20 cellular contexts compared by ENCODE assay signal in the genomic region with DNA sequence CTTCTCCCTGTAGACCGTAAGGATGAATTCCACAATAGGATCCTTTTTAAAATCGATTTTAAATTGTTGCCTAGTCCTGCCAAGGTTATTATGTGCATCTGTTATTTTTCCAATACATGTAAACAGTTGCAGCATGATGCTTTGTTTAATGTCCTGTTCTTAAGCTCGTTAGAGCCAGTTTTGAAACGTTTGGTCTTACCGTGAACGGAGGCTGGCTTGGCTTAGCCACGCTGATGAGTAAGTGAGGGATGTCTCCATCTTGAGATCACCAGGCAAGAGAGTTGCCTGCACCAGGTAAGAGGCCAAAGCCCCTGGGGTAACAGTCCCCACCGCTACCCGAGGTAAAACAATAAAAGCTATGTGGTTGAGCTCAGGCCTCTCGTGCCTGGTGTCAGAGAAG. TPM values are rescaled to one million over a fixed set of nuclear protein-coding genes. Genes with fewer than 3 reads are reported as not detected.
DNase-seq lines count a peak whose midpoint lies in the region; ATAC-seq, FAIRE-seq and TF ChIP-seq lines count a peak whose summit lies in the region.
"Had no signal": no experiment of that assay in that cellular context is flagged by ENCODE, and none has a peak within 500 bp of the region (broad histone marks: within the 10 kb centered on the region; RNA-seq: fewer than 3 reads in every experiment).

No MANE protein-coding gene starts in this region.

- H3K4me3 ChIP-seq in H1 (ENCODE audit: extremely low read depth in 1 of 4, insufficient read depth in 2 of 4, low read depth in 3 of 4, low read length in 4 of 4) = no peak overlapping the region
- no peak overlapping the region for H3K4me3 ChIP-seq in thoracic aorta

- no peak overlapping the region for H3K4me2 ChIP-seq in H1 (ENCODE audit: insufficient read depth in 1 of 2, low read depth in 2 of 2, low read length in 2 of 2)
- H3K4me2 ChIP-seq: SK-N-SH had no signal

- H3K36me3 Mint-ChIP-seq in WTC11 (peaks cover 42% of the 10 kb centered on the region), nephron progenitor cell (ENCODE audit: low read depth) (peaks cover 27% of the 10 kb centered on the region)

- H3K23me2 ChIP-seq in H1 (ENCODE audit: low read depth, low read length) = no peaks in the 10 kb centered on the region

- FAIRE-seq in H1 (lab: Jason Lieb, UNC) = no peak

- DNase-seq in WTC11 (ENCODE audit: low spot score) = no peak
- DNase-seq in H1 (ENCODE audit: low read depth in 1 of 2, low spot score in 2 of 2) = no peak
- DNase-seq in nephron progenitor cell = no peak
- DNase-seq in thoracic aorta (ENCODE audit: low spot score) = no peak
- no peak for DNase-seq in UCSD-AML1 (lab: John Stamatoyannopoulos, UW; ENCODE audit: unreplicated experiment)
- no peak for DNase-seq in GM19238 (ENCODE audit: insufficient read length, low spot score)
- DNase-seq in kidney glomerular epithelial cell (lab: John Stamatoyannopoulos, UW) = no peak
- DNase-seq: activated CD8-positive, alpha-beta T cell treated with anti-CD3 and anti-CD28 coated beads for 36 hours; activated naive CD8-positive, alpha-beta T cell treated with anti-CD3 and anti-CD28 coated beads for 36 hours; activated T-cell treated with anti-CD3 and anti-CD28 coated beads, Interleukin-2, amount 50 U/mL, for 72 hours; effector memory CD4-positive, alpha-beta T cell; left colon; NCI-H1436; NCI-H2171 treated with DMSO at 0.1 percent for 48 hours; NCI-H82; SK-N-SH; stimulated activated CD4-positive, alpha-beta T cell treated with anti-CD3 and anti-CD28 coated beads, Interleukin-15, amount 100 ng/mL, for 24 hours; stimulated activated naive CD4-positive, alpha-beta T cell treated with Interleukin-2 at 50 U/mL for 16 hours had no signal

- no peak overlapping the region for H3K56ac ChIP-seq in H1 (replicated peaks; ENCODE audit: insufficient read length, low read depth, low read length)

- no peaks in the 10 kb centered on the region for H3K79me1 ChIP-seq in H1 (ENCODE audit: low read depth, low read length)

- no peak for TF ChIP-seq POLR2A in H1 (IDR thresholded peaks at IDR 0.05; ENCODE audit: control extremely low read depth in 1 of 2, low read depth in 2 of 2, low read length in 2 of 2)

- POLR2A ChIA-PET in WTC11 (lab: Charles Lee) (no interaction called here), H1 (lab: Charles Lee; ENCODE audit: partially characterized antibody) (interaction anchor here (0.5 to 2.5 kb wide), 6 partner anchors 10 to 233 kb away, joined by 3 to 7 read pairs (median 4); no protein-coding TSS in a partner anchor)

- no peak overlapping the region for H3K4ac ChIP-seq in H1 (replicated peaks; ENCODE audit: insufficient read length, low read depth, low read length)

- H2BK15ac ChIP-seq in H1 (ENCODE audit: low read length) = no peak overlapping the region

- H3K4me1 ChIP-seq in H1 (replicated peaks in 1 of 4; ENCODE audit: control insufficient read depth in 3 of 4, insufficient read depth in 4 of 4, low read length in 3 of 4) = no peaks in the 10 kb centered on the region
- H3K4me1 ChIP-seq in thoracic aorta (ENCODE audit: control insufficient read depth in 1 of 2, low read depth in 2 of 2) = peaks cover 11 to 23% of the 10 kb centered on the region in 2 donors

- TF ChIP-seq RAD21 in H1 (IDR thresholded peaks at IDR 0.05 in 1 of 2, conservative IDR thresholded peaks at IDR 0.05 in 1 of 2; ENCODE audit: low read depth in 2 of 2, low read length in 2 of 2) = no peak

- no peak overlapping the region for H3K23ac ChIP-seq in H1 (ENCODE audit: insufficient read length)

- H3K27ac ChIP-seq in H1 (ENCODE audit: low read depth, low read length) (no peak overlapping the region), thoracic aorta (peak overlapping the region; percentile 75 to 81)

- no peak overlapping the region for H3K18ac ChIP-seq in H1 (ENCODE audit: extremely low read depth, low read length)

- no peak overlapping the region for H4K91ac ChIP-seq in H1 (replicated peaks; ENCODE audit: insufficient read length, low read length)

- H3K4me1 Mint-ChIP-seq in WTC11 = no peaks in the 10 kb centered on the region
- peaks cover 21% of the 10 kb centered on the region for H3K4me1 Mint-ChIP-seq in nephron progenitor cell
- H3K4me1 Mint-ChIP-seq: activated naive CD8-positive, alpha-beta T cell treated with anti-CD3 and anti-CD28 coated beads for 36 hours had no signal

- TF ChIP-seq EP300 in H1 (IDR thresholded peaks at IDR 0.05; ENCODE audit: borderline replicate concordance in 1 of 2, low read depth in 2 of 2, low read length in 2 of 2) = no peak

- no peak for TF ChIP-seq CTCF in WTC11 (IDR thresholded peaks at IDR 0.05)
- no peak for TF ChIP-seq CTCF in H1 (IDR thresholded peaks at IDR 0.05; ENCODE audit: control extremely low read depth in 1 of 3, insufficient read depth in 1 of 3, low read depth in 1 of 3, low read length in 3 of 3)
- no peak for TF ChIP-seq CTCF in nephron progenitor cell (IDR thresholded peaks at IDR 0.05)
- no peak for TF ChIP-seq CTCF in thoracic aorta (IDR thresholded peaks at IDR 0.05)

- no peak overlapping the region for H4K5ac ChIP-seq in H1 (ENCODE audit: insufficient read length, low read depth, low read length)

- H3K9ac ChIP-seq in H1 (replicated peaks in 1 of 4; ENCODE audit: extremely low read depth in 1 of 4, low read depth in 3 of 4, low read length in 3 of 4) = no peak overlapping the region
- H3K9ac ChIP-seq: SK-N-SH had no signal

- H3K9me3 Mint-ChIP-seq in WTC11 (no peaks in the 10 kb centered on the region), nephron progenitor cell (no peaks in the 10 kb centered on the region)
- H3K9me3 Mint-ChIP-seq: activated CD8-positive, alpha-beta T cell treated with anti-CD3 and anti-CD28 coated beads for 36 hours; activated naive CD8-positive, alpha-beta T cell treated with anti-CD3 and anti-CD28 coated beads for 36 hours; activated T-cell treated with anti-CD3 and anti-CD28 coated beads, Interleukin-2, amount 50 U/mL, for 72 hours had no signal

- no peak overlapping the region for H2BK120ac ChIP-seq in H1 (replicated peaks; ENCODE audit: low read depth, low read length)

- H3K79me2 ChIP-seq in H1 (ENCODE audit: control insufficient read depth in 1 of 2, insufficient read depth in 2 of 2, low read length in 2 of 2) = no peaks in the 10 kb centered on the region

- H3K9me3 ChIP-seq in H1 (ENCODE audit: insufficient read depth in 2 of 2, low read depth in 1 of 2, low read length in 1 of 2) (no peaks in the 10 kb centered on the region), thoracic aorta (no peaks in the 10 kb centered on the region)
- H3K9me3 ChIP-seq: SK-N-SH had no signal

- H3K27me3 Mint-ChIP-seq in WTC11 (ENCODE audit: low read depth) (no peaks in the 10 kb centered on the region), nephron progenitor cell (ENCODE audit: low read depth, poor library complexity) (no peaks in the 10 kb centered on the region)
- H3K27me3 Mint-ChIP-seq: activated CD8-positive, alpha-beta T cell treated with anti-CD3 and anti-CD28 coated beads for 36 hours; activated naive CD8-positive, alpha-beta T cell treated with anti-CD3 and anti-CD28 coated beads for 36 hours had no signal

- H3K14ac ChIP-seq in H1 (ENCODE audit: insufficient read length) = no peak overlapping the region

- 0 out of 2 replicates have a peak overlapping the region, but pooled peaks have one; percentile 65 for H3K27ac Mint-ChIP-seq in WTC11
- peak overlapping the region; percentile 83 for H3K27ac Mint-ChIP-seq in nephron progenitor cell
- H3K27ac Mint-ChIP-seq: activated CD8-positive, alpha-beta T cell treated with anti-CD3 and anti-CD28 coated beads for 36 hours; activated naive CD8-positive, alpha-beta T cell treated with anti-CD3 and anti-CD28 coated beads for 36 hours; activated T-cell treated with anti-CD3 and anti-CD28 coated beads, Interleukin-2, amount 50 U/mL, for 72 hours had no signal

- peak overlapping the region; percentile 14; the same call in 1 of the 2 replicates for H4K8ac ChIP-seq in H1 (ENCODE audit: extremely low read depth, insufficient read depth, low read length)

- H2BK5ac ChIP-seq in H1 (ENCODE audit: low read depth, low read length) = no peak overlapping the region

- ATAC-seq in WTC11 (no peak), thoracic aorta (ENCODE audit: insufficient number of reproducible peaks, low FRiP score, low read depth) (no peak), GM21381 (IDR thresholded peaks at IDR 0.05; ENCODE audit: unreplicated experiment) (no peak)
- ATAC-seq: activated CD8-positive, alpha-beta T cell treated with anti-CD3 and anti-CD28 coated beads for 36 hours; activated T-cell treated with anti-CD3 and anti-CD28 coated beads, Interleukin-2, amount 50 U/mL, for 72 hours; left colon; Panc1 had no signal

- no peak overlapping the region for H2BK12ac ChIP-seq in H1 (ENCODE audit: low read depth, low read length)

- peaks cover 0 to 15% of the 10 kb centered on the region in 2 experiments for H4K20me1 ChIP-seq in H1 (replicated peaks in 1 of 2; ENCODE audit: control insufficient read depth in 1 of 2, insufficient read depth in 2 of 2, low read length in 2 of 2)

- no peak overlapping the region for H2BK20ac ChIP-seq in H1 (ENCODE audit: low read length)

- H3K36me3 ChIP-seq in H1 (ENCODE audit: control insufficient read depth in 2 of 4, insufficient read depth in 4 of 4, low read length in 3 of 4) = peaks cover 5 to 29% (median 12%) of the 10 kb centered on the region in 4 experiments; a peak in 7 of 8 replicates
- peaks cover 33% of the 10 kb centered on the region for H3K36me3 ChIP-seq in thoracic aorta

- CTCF ChIA-PET in WTC11 (lab: Charles Lee) = interaction anchor here (1.1 kb wide), 1 partner anchor 183 kb away, joined by 4 read pairs; no protein-coding TSS in a partner anchor
- CTCF ChIA-PET in H1 (lab: Charles Lee; ENCODE audit: partially characterized antibody) = interaction anchor here (0.6 kb wide), 1 partner anchor 282 kb away, joined by 5 read pairs; no protein-coding TSS in a partner anchor

- H2AFZ ChIP-seq in H1 (ENCODE audit: low read length) = no peak overlapping the region

- H3K4me3 Mint-ChIP-seq in WTC11 = no peak overlapping the region
- no peak overlapping the region for H3K4me3 Mint-ChIP-seq in nephron progenitor cell
- H3K4me3 Mint-ChIP-seq: activated CD8-positive, alpha-beta T cell treated with anti-CD3 and anti-CD28 coated beads for 36 hours; activated naive CD8-positive, alpha-beta T cell treated with anti-CD3 and anti-CD28 coated beads for 36 hours; activated T-cell treated with anti-CD3 and anti-CD28 coated beads, Interleukin-2, amount 50 U/mL, for 72 hours had no signal

- no peaks in the 10 kb centered on the region for H3K27me3 ChIP-seq in H1 (replicated peaks in 1 of 4; ENCODE audit: control insufficient read depth in 3 of 4, extremely low read depth in 1 of 4, insufficient read depth in 3 of 4, low read length in 3 of 4)
- no peaks in the 10 kb centered on the region for H3K27me3 ChIP-seq in thoracic aorta (replicated peaks; ENCODE audit: insufficient read depth)

- WGBS in H1 (ENCODE audit: extremely low coverage in 1 of 2, insufficient coverage in 1 of 2, insufficient read length in 1 of 2, insufficient replicate concordance in 2 of 2, low coverage in 1 of 2, low lambda C conversion rate in 2 of 2, missing lambda C conversion rate in 1 of 2), 2 experiments = 86% methylated on average over 10 of the region's 10 CpGs; no CpG with 5 or more reads in 1 of the 2 experiments

- no peak overlapping the region for H2AK5ac ChIP-seq in H1 (ENCODE audit: low read depth, low read length)

RNA-seq across cellular contexts. Expression of gene CSTB, which starts 17.3 kb away (rescaled TPM):
- total RNA-seq in WTC11 (2021) (35.2 to 38.6 TPM (median 36.1 TPM) in 3 replicates), thoracic aorta (1 to 10 TPM; 2.3 to 8.4 TPM)
- total RNA-seq in H1 (2021; fragmentation: NEBNext Ultra II Directional; extraction: Animal tissue kit (Norgen Biotek cat#: 25700)) = 53.8 and 54.5 TPM in 2 replicates
- polyA plus RNA-seq in H1 (2011; rRNA removed) = 63.1 and 64.1 TPM in 2 replicates
- 51.1 TPM for polyA plus RNA-seq in H1 (2011; cell fraction: cytosol; rRNA removed)
- 43.7 TPM for polyA plus RNA-seq in H1 (2011; cell fraction: nucleus; rRNA removed)
- 74.6 to 90.9 TPM (median 78.1 TPM) in 4 replicates for polyA plus RNA-seq in H1 (2012, experiment 1 of 2)
- polyA plus RNA-seq in H1 (2012, experiment 2 of 2) = 68.8 TPM
- 121 TPM for polyA plus RNA-seq in H1 (2013, experiment 1 of 2)
- 128 TPM for polyA plus RNA-seq in H1 (2013, experiment 2 of 2)
- polyA minus RNA-seq in H1 (2011; rRNA and poly(A)+ RNA removed) = 31.5 and 33.0 TPM in 2 replicates
- polyA minus RNA-seq in H1 (2011; cell fraction: cytosol; rRNA and poly(A)+ RNA removed) = 17.4 TPM
- 15.0 TPM for polyA minus RNA-seq in H1 (2011; cell fraction: nucleus; rRNA and poly(A)+ RNA removed)

RNA-seq across cellular contexts. Expression of gene RRP1, which starts 30.6 kb away (rescaled TPM):
- total RNA-seq in WTC11 (2021) = 45.0 to 53.0 TPM (median 45.9 TPM) in 3 replicates
- 54.3 and 55.2 TPM in 2 replicates for total RNA-seq in H1 (2021; fragmentation: NEBNext Ultra II Directional; extraction: Animal tissue kit (Norgen Biotek cat#: 25700))
- 11.6 and 22.8 TPM in 2 replicates for polyA plus RNA-seq in H1 (2011; rRNA removed)
- 30.9 TPM for polyA plus RNA-seq in H1 (2011; cell fraction: cytosol; rRNA removed)
- polyA plus RNA-seq in H1 (2011; cell fraction: nucleus; rRNA removed) = 73.1 TPM
- 44.1 to 55.7 TPM (median 49.9 TPM) in 4 replicates for polyA plus RNA-seq in H1 (2012, experiment 1 of 2)
- 36.7 TPM for polyA plus RNA-seq in H1 (2012, experiment 2 of 2)
- polyA plus RNA-seq in H1 (2013, experiment 1 of 2) = 34.0 TPM
- 32.3 TPM for polyA plus RNA-seq in H1 (2013, experiment 2 of 2)
- polyA minus RNA-seq in H1 (2011; rRNA and poly(A)+ RNA removed) = 23.5 and 28.3 TPM in 2 replicates
- 18.1 TPM for polyA minus RNA-seq in H1 (2011; cell fraction: cytosol; rRNA and poly(A)+ RNA removed)
- 53.8 TPM for polyA minus RNA-seq in H1 (2011; cell fraction: nucleus; rRNA and poly(A)+ RNA removed)
- 10 to 100 TPM; 21.3 to 34.3 TPM for total RNA-seq in thoracic aorta

RNA-seq across cellular contexts. Expression of gene PDXK, which starts 39.9 kb away (rescaled TPM):
- total RNA-seq in WTC11 (2021) (116 to 123 TPM (median 120 TPM) in 3 replicates), thoracic aorta (10 to 100 TPM; 52.4 to 64.7 TPM)
- total RNA-seq in H1 (2021; fragmentation: NEBNext Ultra II Directional; extraction: Animal tissue kit (Norgen Biotek cat#: 25700)) = 112 and 116 TPM in 2 replicates
- polyA plus RNA-seq in H1 (2011; rRNA removed) = 78.0 and 98.0 TPM in 2 replicates
- 101 TPM for polyA plus RNA-seq in H1 (2011; cell fraction: cytosol; rRNA removed)
- polyA plus RNA-seq in H1 (2011; cell fraction: nucleus; rRNA removed) = 89.3 TPM
- polyA plus RNA-seq in H1 (2012, experiment 1 of 2) = 67.6 to 101 TPM (median 96.1 TPM) in 4 replicates
- polyA plus RNA-seq in H1 (2012, experiment 2 of 2) = 57.4 TPM
- polyA plus RNA-seq in H1 (2013, experiment 1 of 2) = 51.4 TPM
- 46.9 TPM for polyA plus RNA-seq in H1 (2013, experiment 2 of 2)
- 109 and 120 TPM in 2 replicates for polyA minus RNA-seq in H1 (2011; rRNA and poly(A)+ RNA removed)
- polyA minus RNA-seq in H1 (2011; cell fraction: cytosol; rRNA and poly(A)+ RNA removed) = 67.0 TPM
- polyA minus RNA-seq in H1 (2011; cell fraction: nucleus; rRNA and poly(A)+ RNA removed) = 33.6 TPM
